8 cellular contexts compared by ENCODE assay signal in the genomic region with DNA sequence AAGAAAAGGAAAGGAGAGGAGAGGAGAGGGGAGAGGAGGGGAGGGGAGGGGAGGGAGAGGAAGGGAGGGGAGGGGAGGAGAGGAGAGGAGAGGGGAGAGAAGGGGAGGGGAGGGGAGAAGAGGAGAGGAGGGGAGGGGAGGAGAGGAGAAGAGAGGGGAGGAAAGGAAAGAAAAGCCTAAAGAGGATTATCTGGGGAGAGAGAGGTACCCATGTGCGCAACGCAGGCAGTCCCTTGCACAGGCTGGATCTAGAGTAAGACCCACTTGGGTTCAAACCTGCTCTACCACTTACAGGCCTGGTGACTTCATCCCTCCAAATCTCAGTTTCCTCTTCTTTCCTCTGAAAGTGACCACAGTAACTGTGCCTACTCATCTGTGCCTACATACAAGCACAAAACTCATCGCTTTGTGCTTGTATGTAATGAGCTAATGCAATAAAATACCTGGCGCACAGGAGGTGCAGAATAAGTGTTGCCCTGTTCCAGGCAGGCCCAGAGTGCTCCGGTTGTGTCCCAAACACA. TPM values are rescaled to one million over a fixed set of nuclear protein-coding genes. Genes with fewer than 3 reads are reported as not detected.
DNase-seq lines count a peak whose midpoint lies in the region; ATAC-seq, FAIRE-seq and TF ChIP-seq lines count a peak whose summit lies in the region.

No MANE protein-coding gene starts in this region.

- H2AFZ ChIP-seq in HCT116 (ENCODE audit: low read depth, low read length, poor library complexity, severe bottlenecking) = peak overlapping the region; percentile 34

- H3K36me3 Mint-ChIP-seq in immature natural killer cell = no peaks in the 10 kb centered on the region

- H3K9me3 Mint-ChIP-seq in immature natural killer cell = no peaks in the 10 kb centered on the region

- POLR2A ChIA-PET in A549 (lab: Yijun Ruan, JAX) (interaction anchor here (0.6 to 1.1 kb wide), 2 partner anchors 13 to 112 kb away, joined by 3 to 5 read pairs; no protein-coding TSS in a partner anchor), HCT116 (lab: Charles Lee) (interaction anchor here (0.7 to 1.4 kb wide), 3 partner anchors 11 to 279 kb away, joined by 3 to 4 read pairs (median 3); no protein-coding TSS in a partner anchor)

- ATAC-seq in A549 = no peak
- no peak for ATAC-seq in HCT116
- no peak for ATAC-seq in HG02763 (IDR thresholded peaks at IDR 0.05; ENCODE audit: unreplicated experiment)
- ATAC-seq in left lobe of liver = no peak

- H3K4me1 Mint-ChIP-seq in immature natural killer cell = peaks cover 36% of the 10 kb centered on the region in 2 donors

- WGBS in A549 (ENCODE audit: missing lambda C conversion rate) = 84% methylated on average over 5 of the region's 5 CpGs

- H3K4me2 ChIP-seq in A549 = peak overlapping the region; percentile 97
- H3K4me2 ChIP-seq in HCT116 (ENCODE audit: low read length) = peak overlapping the region; percentile 82

- intact Hi-C loops in HCT116 (cut with micrococcal nuclease) = loop anchor here (5.0 kb wide), 1 partner anchor 49 kb away; no protein-coding TSS in a partner anchor

- TF ChIP-seq CTCF in A549 (IDR thresholded peaks at IDR 0.05) = no peak
- no peak for TF ChIP-seq CTCF in HCT116 (IDR thresholded peaks at IDR 0.05 in 2 of 3, conservative IDR thresholded peaks at IDR 0.05 in 1 of 3; ENCODE audit: borderline replicate concordance in 1 of 3, insufficient read depth in 1 of 3, low read depth in 2 of 3, low read length in 2 of 3)
- TF ChIP-seq CTCF in VCaP (conservative IDR thresholded peaks at IDR 0.05) = no peak

- H3K4me3 Mint-ChIP-seq in immature natural killer cell = peak overlapping the region; percentile 85 to 90 (median 87)

- no peaks in the 10 kb centered on the region for H4K20me1 ChIP-seq in HCT116 (ENCODE audit: insufficient read depth)

- H3K9me2 ChIP-seq in HCT116 (ENCODE audit: insufficient read depth) = no peaks in the 10 kb centered on the region

- H3K27me3 ChIP-seq in HCT116 (ENCODE audit: insufficient read depth, low read length) = no peaks in the 10 kb centered on the region

- no peak for FAIRE-seq in A549 (lab: Jason Lieb, UNC)

- H3K27ac ChIP-seq in A549 (peak overlapping the region; percentile 98 to 100; a peak in 5 of 6 replicates), HCT116 (ENCODE audit: low read depth, low read length) (peak overlapping the region; percentile 66; the same call in 1 of the 2 replicates), VCaP (peak overlapping the region; percentile 87; the same call in 1 of the 2 replicates)

- BruUV-seq in HCT116 (replicated peaks; lab: Mats Ljungman, UMichigan) = no TSS peak

- RAD21 ChIA-PET in HCT116 (lab: Charles Lee; ENCODE audit: low non-redundant PET in 1 of 2, low total read pairs in 2 of 2, uncharacterized antibody in 2 of 2, unreplicated experiment in 2 of 2) = interaction anchor here in 1 of 2 experiments (0.9 kb wide), 1 partner anchor 48 kb away, joined by 4 read pairs; no protein-coding TSS in a partner anchor

- no peak for TF ChIP-seq EP300 in A549 (IDR thresholded peaks at IDR 0.05)

- TF ChIP-seq RAD21 in A549 (conservative IDR thresholded peaks at IDR 0.05 in 1 of 2, IDR thresholded peaks at IDR 0.05 in 1 of 2) (no peak), HCT116 (IDR thresholded peaks at IDR 0.05; ENCODE audit: low read depth) (no peak)

- no peaks in the 10 kb centered on the region for H3K27me3 Mint-ChIP-seq in immature natural killer cell (ENCODE audit: low read depth in 3 of 3)

- peak overlapping the region; percentile 99; the same call in 2 of the 3 replicates for H3K4me3 ChIP-seq in A549
- H3K4me3 ChIP-seq in HCT116 (replicated peaks in 1 of 2; ENCODE audit: low read depth in 1 of 2, low read length in 2 of 2) = peak overlapping the region; percentile 91 to 97

- TF ChIP-seq POLR2A in A549 (IDR thresholded peaks at IDR 0.05; ENCODE audit: low read length) (no peak), HCT116 (IDR thresholded peaks at IDR 0.05; ENCODE audit: borderline replicate concordance, extremely low read depth, insufficient read depth, insufficient read length) (no peak)

- H3K9ac ChIP-seq in HCT116 (ENCODE audit: low read length) = peak overlapping the region; percentile 82

- peaks cover 31% of the 10 kb centered on the region for H3K79me2 ChIP-seq in HCT116 (ENCODE audit: insufficient read depth, low read length)

- peaks cover 4% of the 10 kb centered on the region in 2 experiments; a peak in 2 of 4 replicates for H3K36me3 ChIP-seq in HCT116 (ENCODE audit: control insufficient read depth in 1 of 2, insufficient read depth in 2 of 2, low read length in 2 of 2)

- CTCF ChIA-PET in A549 (lab: Yijun Ruan, JAX) (interaction anchor here (1.2 kb wide), 1 partner anchor 56 kb away, joined by 3 read pairs; no protein-coding TSS in a partner anchor), HCT116 (lab: Charles Lee) (interaction anchor here (1.4 to 1.6 kb wide), 2 partner anchors 12 to 15 kb away, joined by 3 to 4 read pairs; no protein-coding TSS in a partner anchor)

- DNase-seq in A549 (ENCODE audit: low read depth in 1 of 2, low spot score in 1 of 2) (no peak), HCT116 (ENCODE audit: low read depth, low spot score) (no peak), immature natural killer cell (no peak), anterior cingulate cortex (lab: John Stamatoyannopoulos, UW) (no peak), left lobe of liver (ENCODE audit: low spot score) (no peak)
- no peak for DNase-seq in activated CD4-positive, alpha-beta T cell treated with anti-CD3 and anti-CD28 coated beads for 1 hour

- H3K27ac Mint-ChIP-seq in immature natural killer cell = peak overlapping the region; percentile 83 to 90 (median 84)

- H3K9me3 ChIP-seq in A549 (no peaks in the 10 kb centered on the region), HCT116 (ENCODE audit: control insufficient read depth in 1 of 2, insufficient read depth in 1 of 2, low read depth in 1 of 2, low read length in 2 of 2) (no peaks in the 10 kb centered on the region)

- H3K4me1 ChIP-seq in A549 = peaks cover 14% of the 10 kb centered on the region
- H3K4me1 ChIP-seq in HCT116 (ENCODE audit: control insufficient read depth in 1 of 2, insufficient read depth in 2 of 2, low read length in 2 of 2) = peaks cover 13 to 35% of the 10 kb centered on the region in 2 experiments

TF ChIP-seq in A549, 52 proteins besides CTCF, POLR2A, EP300 and RAD21 (continues in another document):
- TF ChIP-seq FOSB (CRISPR knock-in tag; IDR thresholded peaks at IDR 0.05) (no peak), ESRRA (IDR thresholded peaks at IDR 0.05; ENCODE audit: borderline replicate concordance, low read length) (no peak)

TF ChIP-seq in HCT116, 20 proteins besides CTCF, POLR2A, EP300 and RAD21 (continues in another document):
- TF ChIP-seq CEBPB (IDR thresholded peaks at IDR 0.05; ENCODE audit: low read depth) (no peak), EZH2 (IDR thresholded peaks at IDR 0.05) (no peak)
- TF ChIP-seq, protein P1, sequence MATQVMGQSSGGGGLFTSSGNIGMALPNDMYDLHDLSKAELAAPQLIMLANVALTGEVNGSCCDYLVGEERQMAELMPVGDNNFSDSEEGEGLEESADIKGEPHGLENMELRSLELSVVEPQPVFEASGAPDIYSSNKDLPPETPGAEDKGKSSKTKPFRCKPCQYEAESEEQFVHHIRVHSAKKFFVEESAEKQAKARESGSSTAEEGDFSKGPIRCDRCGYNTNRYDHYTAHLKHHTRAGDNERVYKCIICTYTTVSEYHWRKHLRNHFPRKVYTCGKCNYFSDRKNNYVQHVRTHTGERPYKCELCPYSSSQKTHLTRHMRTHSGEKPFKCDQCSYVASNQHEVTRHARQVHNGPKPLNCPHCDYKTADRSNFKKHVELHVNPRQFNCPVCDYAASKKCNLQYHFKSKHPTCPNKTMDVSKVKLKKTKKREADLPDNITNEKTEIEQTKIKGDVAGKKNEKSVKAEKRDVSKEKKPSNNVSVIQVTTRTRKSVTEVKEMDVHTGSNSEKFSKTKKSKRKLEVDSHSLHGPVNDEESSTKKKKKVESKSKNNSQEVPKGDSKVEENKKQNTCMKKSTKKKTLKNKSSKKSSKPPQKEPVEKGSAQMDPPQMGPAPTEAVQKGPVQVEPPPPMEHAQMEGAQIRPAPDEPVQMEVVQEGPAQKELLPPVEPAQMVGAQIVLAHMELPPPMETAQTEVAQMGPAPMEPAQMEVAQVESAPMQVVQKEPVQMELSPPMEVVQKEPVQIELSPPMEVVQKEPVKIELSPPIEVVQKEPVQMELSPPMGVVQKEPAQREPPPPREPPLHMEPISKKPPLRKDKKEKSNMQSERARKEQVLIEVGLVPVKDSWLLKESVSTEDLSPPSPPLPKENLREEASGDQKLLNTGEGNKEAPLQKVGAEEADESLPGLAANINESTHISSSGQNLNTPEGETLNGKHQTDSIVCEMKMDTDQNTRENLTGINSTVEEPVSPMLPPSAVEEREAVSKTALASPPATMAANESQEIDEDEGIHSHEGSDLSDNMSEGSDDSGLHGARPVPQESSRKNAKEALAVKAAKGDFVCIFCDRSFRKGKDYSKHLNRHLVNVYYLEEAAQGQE (IDR thresholded peaks at IDR 0.05; ENCODE audit: low read depth) = no peak

RNA-seq across cellular contexts. Expression of a gene that starts 0.8 kb away (rescaled TPM):
- polyA plus RNA-seq in A549 (2011; rRNA removed) (8.3 and 10.6 TPM in 2 replicates), A549 (2017; fragmentation: RNase III; extraction: RNeasy Plus Mini Kit Qiagen cat#74134 plus additional on column Dnase treatment) (23.2 to 26.9 TPM (median 26.4 TPM) in 3 replicates), immature natural killer cell (10 to 100 TPM; 14.7 to 51.5 (median 17.7) TPM)
- polyA plus RNA-seq in A549 (2012; cell fraction: cytosol; rRNA removed) = 29.2 and 30.3 TPM in 2 replicates
- polyA plus RNA-seq in A549 (2012; cell fraction: nucleus; rRNA removed) = 56.0 and 85.3 TPM in 2 replicates
- 19.2 and 23.6 TPM in 2 replicates for polyA minus RNA-seq in A549 (2011; rRNA and poly(A)+ RNA removed)
- total RNA-seq in HCT116 (2021; ENCODE audit: unreplicated experiment) (80.8 TPM), left lobe of liver (14.3 TPM)
- 81.9 and 125 TPM in 2 replicates for polyA plus RNA-seq in HCT116 (2012)

RNA-seq across cellular contexts. Expression of a gene that starts 30.4 kb away (rescaled TPM):
- 4.2 and 5.5 TPM in 2 replicates for polyA plus RNA-seq in A549 (2011; rRNA removed)
- 0.83 and 1.1 TPM in 2 replicates for polyA plus RNA-seq in A549 (2012; cell fraction: cytosol; rRNA removed)
- 3.4 and 3.9 TPM in 2 replicates for polyA plus RNA-seq in A549 (2012; cell fraction: nucleus; rRNA removed)
- polyA plus RNA-seq in A549 (2017; fragmentation: RNase III; extraction: RNeasy Plus Mini Kit Qiagen cat#74134 plus additional on column Dnase treatment) = 2.6 to 3.1 TPM (median 2.8 TPM) in 3 replicates
- polyA minus RNA-seq in A549 (2011; rRNA and poly(A)+ RNA removed) = 6.7 and 8.2 TPM in 2 replicates
- 29.0 TPM for total RNA-seq in HCT116 (2021; ENCODE audit: unreplicated experiment)
- polyA plus RNA-seq in HCT116 (2012) = 9.4 and 16.6 TPM in 2 replicates
- not detected for polyA plus RNA-seq in immature natural killer cell
- total RNA-seq in left lobe of liver = 0.13 TPM

RNA-seq across cellular contexts. Expression of a gene that starts 32.8 kb away (rescaled TPM):
- polyA plus RNA-seq in A549 (2011; rRNA removed) (1.7 and 2.2 TPM in 2 replicates), A549 (2017; fragmentation: RNase III; extraction: RNeasy Plus Mini Kit Qiagen cat#74134 plus additional on column Dnase treatment) (13.1 to 14.3 TPM (median 13.6 TPM) in 3 replicates), immature natural killer cell (10 to 100 TPM in 1 of 3 donors, 1 to 10 TPM in 2; 2.0 to 27.0 (median 6.7) TPM)
- polyA plus RNA-seq in A549 (2012; cell fraction: cytosol; rRNA removed) = 4.2 and 6.1 TPM in 2 replicates
- 9.9 and 11.3 TPM in 2 replicates for polyA plus RNA-seq in A549 (2012; cell fraction: nucleus; rRNA removed)
- 3.3 and 4.6 TPM in 2 replicates for polyA minus RNA-seq in A549 (2011; rRNA and poly(A)+ RNA removed)
- total RNA-seq in HCT116 (2021; ENCODE audit: unreplicated experiment) (28.1 TPM), left lobe of liver (1.7 TPM)
- polyA plus RNA-seq in HCT116 (2012) = 36.8 and 37.2 TPM in 2 replicates

Comparison
In these comparisons a context has a peak if more than half of its experiments do, and no peak if none do; other contexts are left out.
1. RNA of a gene that starts 30.4 kb away (total RNA-seq): 29.0 TPM in HCT116 (single experiment); 0.13 TPM in left lobe of liver (single experiment); every median in the first group is over 10 times any median in the second.
2. RNA of a gene that starts 32.8 kb away (total RNA-seq): 28.1 TPM in HCT116 (single experiment); 1.7 TPM in left lobe of liver (single experiment); every median in the first group is over 10 times any median in the second.
3. Peak in every context shown above with its lines, with median percentiles within 50 percentile points of each other: H3K27ac ChIP-seq.